ENCODE assay signal across 26 cellular contexts in genomic region chr5:3032513-3032912, GRCh38.
"Had no signal": no experiment of that assay in that cellular context is flagged by ENCODE, and none has a peak within 500 bp of the region (broad histone marks: within the 10 kb centered on the region; RNA-seq: fewer than 3 reads in every experiment).

No MANE protein-coding gene starts in this region.

- H3K4me3 Mint-ChIP-seq: T-cell had no signal

- H3K36me3 ChIP-seq: MG63, SJCRH30 had no signal

- H3K9me3 ChIP-seq: MG63, SJCRH30 had no signal

- H3K4me1 ChIP-seq: SJCRH30 had no signal

- DNase-seq: Kasumi-1, KG1, MG63, NCI-H1105, NCI-H1417 treated with DMSO at 0.1 percent for 48 hours, NCI-H146, NCI-H1694, NCI-H187, NCI-H2081 treated with DMSO at 0.1 percent for 48 hours, NCI-H2171 treated with DMSO at 0.1 percent for 48 hours, NCI-H2227 treated with DMSO at 0.1 percent for 48 hours, NCI-H446, NCI-H510A treated with DMSO at 0.1 percent for 48 hours, NCI-H524 treated with DMSO at 0.1 percent for 48 hours, NCI-H526 treated with DMSO at 0.1 percent for 48 hours, PC-9, SHP77, SIG-M5, SJCRH30, T-cell had no signal

- H3K27ac ChIP-seq: PC-9, RWPE1, SJCRH30, SK-N-MC had no signal

- H3K27me3 ChIP-seq: MG63, SJCRH30 had no signal

- ATAC-seq: K562, Panc1, Right ventricle myocardium inferior, SK-N-SH treated with all-trans-retinoic acid at 6 μM for 48 hours, T-cell had no signal

- H3K4me3 ChIP-seq: K562, MG63, PC-9, SJCRH30, SK-N-MC had no signal

- H3K27me3 Mint-ChIP-seq: T-cell had no signal

- H3K27ac Mint-ChIP-seq: T-cell had no signal

- H3K36me3 Mint-ChIP-seq: T-cell had no signal

- H3K4me1 Mint-ChIP-seq: T-cell had no signal
